38 cellular contexts compared by ENCODE assay signal in genomic region chr17:71147906-71148305, GRCh38.
"Had no signal": no experiment of that assay in that cellular context is flagged by ENCODE, and none has a peak within 500 bp of the region (broad histone marks: within the 10 kb centered on the region; RNA-seq: fewer than 3 reads in every experiment).

No MANE protein-coding gene starts in this region.

- H3K27me3 ChIP-seq: ascending aorta, cardiac muscle cell had no signal

- FAIRE-seq: bronchial epithelial cell, TTC549 had no signal

- H3K36me3 Mint-ChIP-seq: activated CD4-positive, alpha-beta memory T cell treated with anti-CD3 and anti-CD28 coated beads for 36 hours; activated naive CD4-positive, alpha-beta T cell treated with anti-CD3 and anti-CD28 coated beads, Interleukin-2, amount 50 U/mL, for 72 hours; activated naive CD8-positive, alpha-beta T cell treated with anti-CD3 and anti-CD28 coated beads for 36 hours; brain had no signal

- H3K27ac Mint-ChIP-seq: activated B cell treated with CpG ODN at 0.5 μM for 24 hours; activated CD4-positive, alpha-beta memory T cell treated with anti-CD3 and anti-CD28 coated beads for 36 hours; activated CD4-positive, alpha-beta T cell treated with anti-CD3 and anti-CD28 coated beads, Interleukin-2, amount 10 ng/mL, durations not matched to agents 24 days and 14 days; activated CD8-positive, alpha-beta T cell treated with anti-CD3 and anti-CD28 coated beads for 36 hours; activated naive CD4-positive, alpha-beta T cell treated with anti-CD3 and anti-CD28 coated beads for 36 hours; activated naive CD4-positive, alpha-beta T cell treated with anti-CD3 and anti-CD28 coated beads, Interleukin-2, amount 50 U/mL, for 72 hours; activated naive CD8-positive, alpha-beta T cell treated with anti-CD3 and anti-CD28 coated beads for 36 hours; activated T-cell treated with anti-CD3 and anti-CD28 coated beads, Interleukin-2, amount 50 U/mL, for 72 hours; activated T-helper 1 cell treated with anti-CD3 and anti-CD28 coated beads, Interleukin-12 subunit alpha, Interleukin-12 subunit beta, Interleukin-2, Interleukin-4 antibody, amounts not matched to agents 30 ng/mL and 10 ng/mL and 1 ng/mL, durations not matched to agents 14 hours and 24 hours and 36 hours; activated T-helper 17 cell treated with anti-CD3 and anti-CD28 coated beads, Interleukin-2, amount 50 U/mL, for 72 hours; brain; T-helper 1 cell treated with Interleukin-12 subunit alpha and Interleukin-12 subunit beta and Interleukin-4 antibody, amounts not matched to agents 30 μg/mL and 1 μg/mL, for 36 hours; T-helper 2 cell treated with Interferon-gamma antibody and Interleukin-4, amounts not matched to agents 5 μg/mL and 100 μg/mL, for 36 hours had no signal

- H3K4me3 ChIP-seq: ascending aorta, cardiac muscle cell had no signal

- ATAC-seq: activated CD8-positive, alpha-beta T cell treated with anti-CD3 and anti-CD28 coated beads for 36 hours; activated naive CD4-positive, alpha-beta T cell treated with anti-CD3 and anti-CD28 coated beads, Interleukin-2, amount 50 U/mL, for 72 hours; activated T-cell treated with anti-CD3 and anti-CD28 coated beads, Interleukin-2, amount 50 U/mL, for 4 hours; activated T-cell treated with anti-CD3 and anti-CD28 coated beads, Interleukin-2, amount 50 U/mL, for 72 hours; activated T-helper 17 cell treated with anti-CD3 and anti-CD28 coated beads, Interleukin-2, amount 50 U/mL, for 72 hours had no signal

- H3K4me3 Mint-ChIP-seq: activated B cell treated with CpG ODN at 0.5 μM for 24 hours; activated CD4-positive, alpha-beta memory T cell treated with anti-CD3 and anti-CD28 coated beads for 36 hours; activated CD4-positive, alpha-beta T cell treated with anti-CD3 and anti-CD28 coated beads, Interleukin-2, amount 10 ng/mL, durations not matched to agents 24 days and 14 days; activated CD8-positive, alpha-beta T cell treated with anti-CD3 and anti-CD28 coated beads for 36 hours; activated naive CD4-positive, alpha-beta T cell treated with anti-CD3 and anti-CD28 coated beads for 36 hours; activated naive CD8-positive, alpha-beta T cell treated with anti-CD3 and anti-CD28 coated beads for 36 hours; activated T-cell treated with anti-CD3 and anti-CD28 coated beads, Interleukin-2, amount 50 U/mL, for 4 hours; activated T-cell treated with anti-CD3 and anti-CD28 coated beads, Interleukin-2, amount 50 U/mL, for 72 hours; activated T-helper 1 cell treated with anti-CD3 and anti-CD28 coated beads, Interleukin-12 subunit alpha, Interleukin-12 subunit beta, Interleukin-2, Interleukin-4 antibody, amounts not matched to agents 30 ng/mL and 10 ng/mL and 1 ng/mL, durations not matched to agents 14 hours and 24 hours and 36 hours; activated T-helper 17 cell treated with anti-CD3 and anti-CD28 coated beads, Interleukin-2, amount 50 U/mL, for 72 hours; brain; central memory CD8-positive, alpha-beta T cell; T-helper 1 cell treated with Interleukin-12 subunit alpha and Interleukin-12 subunit beta and Interleukin-4 antibody, amounts not matched to agents 30 μg/mL and 1 μg/mL, for 36 hours; T-helper 2 cell treated with Interferon-gamma antibody and Interleukin-4, amounts not matched to agents 5 μg/mL and 100 μg/mL, for 36 hours had no signal

- DNase-seq: activated B cell treated with CpG ODN at 0.5 μM for 24 hours; activated CD4-positive, alpha-beta memory T cell treated with anti-CD3 and anti-CD28 coated beads for 36 hours; activated CD4-positive, alpha-beta T cell treated with anti-CD3 and anti-CD28 coated beads for 4 hours; activated CD4-positive, alpha-beta T cell treated with anti-CD3 and anti-CD28 coated beads, Interleukin-2, amount 10 ng/mL, durations not matched to agents 24 days and 14 days; activated CD4-positive, alpha-beta T cell treated with anti-CD3 and anti-CD28 coated beads, Interleukin-2, amount 50 U/mL, for 1 hour; activated CD4-positive, alpha-beta T cell treated with anti-CD3 and anti-CD28 coated beads, Interleukin-2, amount 50 U/mL, for 4 hours; activated CD4-positive, CD25-positive, alpha-beta regulatory T cell treated with anti-CD3 and anti-CD28 coated beads, Interleukin-2, amount 50 U/mL, for 72 hours; activated CD8-positive, alpha-beta memory T cell treated with anti-CD3 and anti-CD28 coated beads, Interleukin-2, amount 50 U/mL, for 4 hours; activated CD8-positive, alpha-beta T cell treated with anti-CD3 and anti-CD28 coated beads for 36 hours; activated effector memory CD4-positive, alpha-beta T cell treated with anti-CD3 and anti-CD28 coated beads, Interleukin-2, amount 50 U/mL, for 16 hours; activated gamma-delta T cell treated with Interleukin-2 at 50 U/mL for 16 hours; activated naive CD4-positive, alpha-beta T cell; activated naive CD4-positive, alpha-beta T cell treated with anti-CD3 and anti-CD28 coated beads for 36 hours; activated naive CD4-positive, alpha-beta T cell treated with anti-CD3 and anti-CD28 coated beads, Interleukin-2, amount 50 U/mL, for 16 hours; activated naive CD8-positive, alpha-beta T cell treated with anti-CD3 and anti-CD28 coated beads for 36 hours; activated T-cell treated with anti-CD3 and anti-CD28 coated beads for 4 hours; activated T-cell treated with anti-CD3 and anti-CD28 coated beads, Interleukin-2, amount 50 U/mL, for 1 hour; activated T-cell treated with anti-CD3 and anti-CD28 coated beads, Interleukin-2, amount 50 U/mL, for 4 hours; activated T-cell treated with anti-CD3 and anti-CD28 coated beads, Interleukin-2, amount 50 U/mL, for 72 hours; amygdala; anterior cingulate cortex; caudate nucleus; SW 1271; T-helper 1 cell; T-helper 2 cell; T-helper 9 cell had no signal

- H3K27me3 Mint-ChIP-seq: activated B cell treated with CpG ODN at 0.5 μM for 24 hours; activated CD4-positive, alpha-beta memory T cell treated with anti-CD3 and anti-CD28 coated beads for 36 hours; activated CD4-positive, alpha-beta T cell treated with anti-CD3 and anti-CD28 coated beads, Interleukin-2, amount 10 ng/mL, durations not matched to agents 24 days and 14 days; activated CD8-positive, alpha-beta T cell treated with anti-CD3 and anti-CD28 coated beads for 36 hours; activated naive CD8-positive, alpha-beta T cell treated with anti-CD3 and anti-CD28 coated beads for 36 hours; brain; central memory CD8-positive, alpha-beta T cell had no signal

- H3K9me3 Mint-ChIP-seq: activated B cell treated with CpG ODN at 0.5 μM for 24 hours; activated CD4-positive, alpha-beta T cell treated with anti-CD3 and anti-CD28 coated beads, Interleukin-2, amount 10 ng/mL, durations not matched to agents 24 days and 14 days; activated CD8-positive, alpha-beta T cell treated with anti-CD3 and anti-CD28 coated beads for 36 hours; activated naive CD4-positive, alpha-beta T cell treated with anti-CD3 and anti-CD28 coated beads for 36 hours; activated T-cell treated with anti-CD3 and anti-CD28 coated beads, Interleukin-2, amount 50 U/mL, for 4 hours; brain; central memory CD8-positive, alpha-beta T cell had no signal

- H3K27ac ChIP-seq: ascending aorta, cardiac muscle cell, VCaP had no signal

- H3K4me1 ChIP-seq: ascending aorta had no signal

- H3K9me3 ChIP-seq: ascending aorta had no signal

- H3K36me3 ChIP-seq: ascending aorta, cardiac muscle cell had no signal

- H3K4me1 Mint-ChIP-seq: activated B cell treated with CpG ODN at 0.5 μM for 24 hours; activated CD4-positive, alpha-beta T cell treated with anti-CD3 and anti-CD28 coated beads, Interleukin-2, amount 10 ng/mL, durations not matched to agents 24 days and 14 days; activated naive CD8-positive, alpha-beta T cell treated with anti-CD3 and anti-CD28 coated beads for 36 hours; activated T-helper 17 cell treated with anti-CD3 and anti-CD28 coated beads, Interleukin-2, amount 50 U/mL, for 72 hours; central memory CD8-positive, alpha-beta T cell had no signal
